ENCODE assay signal across 8 cellular contexts in the genomic region with DNA sequence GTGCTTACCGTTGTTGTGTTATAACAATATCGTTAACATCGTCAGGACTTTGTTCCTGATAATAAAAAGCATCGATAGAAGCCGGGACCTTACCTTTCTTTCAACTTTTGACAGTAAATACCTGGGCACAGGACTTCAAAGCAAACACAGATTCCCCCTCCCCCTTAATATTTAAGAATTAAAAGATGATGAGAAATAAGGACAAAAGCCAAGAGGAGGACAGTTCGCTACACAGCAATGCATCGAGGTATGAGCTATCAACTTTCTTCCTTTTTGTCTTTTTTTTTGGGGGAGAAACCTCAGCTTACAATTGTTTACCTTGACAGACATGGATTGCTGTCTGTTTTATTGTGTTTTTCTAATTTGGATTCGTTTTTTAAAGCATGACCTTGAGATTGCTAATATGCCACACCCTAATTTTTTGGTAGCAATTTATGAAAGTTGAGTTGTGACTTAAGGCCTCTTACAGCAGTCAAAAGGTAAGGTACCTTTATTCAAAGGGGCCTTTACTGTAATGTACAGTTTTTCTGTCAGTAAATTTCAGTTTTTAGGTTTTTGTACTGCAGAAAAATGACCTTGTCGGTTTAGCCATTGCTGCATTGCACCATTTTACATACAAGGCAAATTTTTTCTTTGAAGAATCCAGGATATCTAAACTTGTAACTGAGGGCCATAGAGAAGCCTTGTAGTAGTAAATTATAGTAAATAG. TPM values are rescaled to one million over a fixed set of nuclear protein-coding genes. Genes with fewer than 3 reads are reported as not detected.
DNase-seq lines count a peak whose midpoint lies in the region; ATAC-seq and TF ChIP-seq lines count a peak whose summit lies in the region.

No MANE protein-coding gene starts in this region.

- TF ChIP-seq CTCF in omental fat pad (IDR thresholded peaks at IDR 0.05), result no peak

- no peaks in the 10 kb centered on the region for H3K9me3 ChIP-seq in ES-I3 (ENCODE audit: control insufficient read depth, insufficient read depth, low read length)

- peaks cover 42 to 69% of the 10 kb centered on the region in 2 donors for H3K4me1 Mint-ChIP-seq in natural killer cell treated with Interleukin-12 subunit alpha and Interleukin-12 subunit beta and Interleukin-15 and Interleukin-18, amount 100 ng/mL, for 72 hours (ENCODE audit: low read depth in 2 of 2)

- peaks cover 5% of the 10 kb centered on the region for H3K9me3 Mint-ChIP-seq in natural killer cell treated with Interleukin-12 subunit alpha and Interleukin-12 subunit beta and Interleukin-15 and Interleukin-18, amount 100 ng/mL, for 72 hours

- peaks cover 37% of the 10 kb centered on the region for H3K36me3 Mint-ChIP-seq in natural killer cell treated with Interleukin-12 subunit alpha and Interleukin-12 subunit beta and Interleukin-15 and Interleukin-18, amount 100 ng/mL, for 72 hours

- DNase-seq in NCI-H526 (lab: John Stamatoyannopoulos, UW) (peak; percentile 31 to 36), dermis blood vessel endothelial cell (peak; percentile 32), nucleus accumbens (lab: John Stamatoyannopoulos, UW) (no peak), omental fat pad (ENCODE audit: low spot score) (no peak), D341Med (ENCODE audit: low spot score) (no peak)
- DNase-seq in natural killer cell treated with Interleukin-12 subunit alpha and Interleukin-12 subunit beta and Interleukin-15 and Interleukin-18, amount 100 ng/mL, for 72 hours (ENCODE audit: low spot score), result no peak
- no peak for DNase-seq in activated CD8-positive, alpha-beta memory T cell treated with anti-CD3 and anti-CD28 coated beads for 24 hours

- H3K27me3 Mint-ChIP-seq in natural killer cell treated with Interleukin-12 subunit alpha and Interleukin-12 subunit beta and Interleukin-15 and Interleukin-18, amount 100 ng/mL, for 72 hours, result no peaks in the 10 kb centered on the region

- peak overlapping the region; percentile 96 for H3K4me3 Mint-ChIP-seq in natural killer cell treated with Interleukin-12 subunit alpha and Interleukin-12 subunit beta and Interleukin-15 and Interleukin-18, amount 100 ng/mL, for 72 hours

- peak overlapping the region; percentile 99 to 100 for H3K27ac Mint-ChIP-seq in natural killer cell treated with Interleukin-12 subunit alpha and Interleukin-12 subunit beta and Interleukin-15 and Interleukin-18, amount 100 ng/mL, for 72 hours

- ATAC-seq in natural killer cell treated with Interleukin-12 subunit alpha and Interleukin-12 subunit beta and Interleukin-15 and Interleukin-18, amount 100 ng/mL, for 72 hours, result no peak
- ATAC-seq in omental fat pad (ENCODE audit: low FRiP score), result no peak

- H3K9ac ChIP-seq in ES-I3 (ENCODE audit: low read depth, low read length), result peak overlapping the region; percentile 100

- H3K36me3 ChIP-seq in ES-I3 (ENCODE audit: insufficient read depth, low read length), result no peaks in the 10 kb centered on the region

- H3K4me1 ChIP-seq in ES-I3 (ENCODE audit: insufficient read depth, low read length), result peaks cover 12% of the 10 kb centered on the region

RNA-seq across cellular contexts. Expression of a gene that starts 1.1 kb away (rescaled TPM):
- 67.0 and 67.9 TPM in 2 replicates for total RNA-seq in dermis blood vessel endothelial cell
- 100 to 1,000 TPM; 177 to 180 TPM for total RNA-seq in natural killer cell treated with Interleukin-12 subunit alpha and Interleukin-12 subunit beta and Interleukin-15 and Interleukin-18, amount 100 ng/mL, for 72 hours
- total RNA-seq in omental fat pad, result 100 to 1,000 TPM in 3 of 4 donors, 10 to 100 TPM in 1; 77.7 to 140 (median 134) TPM

Comparison
In these comparisons a context has a peak if more than half of its experiments do, and no peak if none do; other contexts are left out.
1. DNase-seq: peak in NCI-H526 (2 of 2) and dermis blood vessel endothelial cell (single experiment); none in natural killer cell treated with Interleukin-12 subunit alpha and Interleukin-12 subunit beta and Interleukin-15 and Interleukin-18, amount 100 ng/mL, for 72 hours (single experiment), nucleus accumbens (0 of 56), omental fat pad (single experiment), D341Med (single experiment) and activated CD8-positive, alpha-beta memory T cell treated with anti-CD3 and anti-CD28 coated beads for 24 hours (single experiment).